ENCODE assay signal across 34 cellular contexts in genomic region chr15:73389971-73390544, GRCh38. TPM values are rescaled to one million over a fixed set of nuclear protein-coding genes. Genes with fewer than 3 reads are reported as not detected.
A peak's percentile ranks its signal among the peaks of the same experiment; 100 is the strongest.
DNase-seq lines count a peak whose midpoint lies in the region; ATAC-seq and TF ChIP-seq lines count a peak whose summit lies in the region.
"Had no signal": no experiment of that assay in that cellular context is flagged by ENCODE, and none has a peak within 500 bp of the region (broad histone marks: within the 10 kb centered on the region; RNA-seq: fewer than 3 reads in every experiment).

No MANE protein-coding gene starts in this region.

- in situ Hi-C loops in mammary epithelial cell (cut with MboI; ENCODE audit: low sequenced_read_pairs in 2 of 2), result no loop called here

- peaks cover 53% of the 10 kb centered on the region for H3K27me3 Mint-ChIP-seq in MCF 10A (ENCODE audit: insufficient read depth, unreplicated experiment)

- POLR2A ChIA-PET in MCF 10A (lab: Yijun Ruan, JAX), result no interaction called here

- H3K27me3 ChIP-seq in mammary epithelial cell (ENCODE audit: insufficient read depth, low read length), result peaks cover under 1% of the 10 kb centered on the region
- H3K27me3 ChIP-seq in liver (ENCODE audit: control insufficient read depth in 4 of 4, insufficient read depth in 4 of 4, low read length in 3 of 4), result peaks cover 0 to 13% (median 5%) of the 10 kb centered on the region in 4 donors

- TF ChIP-seq CTCF in MCF 10A (IDR thresholded peaks at IDR 0.05; ENCODE audit: unreplicated experiment), result no peak
- no peak for TF ChIP-seq CTCF in mammary epithelial cell (conservative IDR thresholded peaks at IDR 0.05 in 1 of 2, IDR thresholded peaks at IDR 0.05 in 1 of 2; ENCODE audit: extremely low read depth in 1 of 2, insufficient read depth in 1 of 2, low read depth in 1 of 2, low read length in 2 of 2)
- TF ChIP-seq CTCF in liver (IDR thresholded peaks at IDR 0.05; ENCODE audit: low read depth, low read length, missing input control), result no peak

- no peak overlapping the region for H3K4me3 Mint-ChIP-seq in MCF 10A (ENCODE audit: unreplicated experiment)
- H3K4me3 Mint-ChIP-seq: activated CD4-positive, alpha-beta memory T cell treated with anti-CD3 and anti-CD28 coated beads, Interleukin-2, amount 10 ng/mL, durations not matched to agents 7 days and 5 days; brain; HFFc6; natural killer cell; T-helper 17 cell had no signal

- TF ChIP-seq RAD21 in liver (IDR thresholded peaks at IDR 0.05), result no peak

- H3K79me2 ChIP-seq in mammary epithelial cell (ENCODE audit: insufficient read depth, low read length), result no peaks in the 10 kb centered on the region

- BruUV-seq in MCF 10A (replicated peaks; lab: Mats Ljungman, UMichigan), result no TSS peak
- no TSS peak for BruUV-seq in mammary epithelial cell (replicated peaks; lab: Mats Ljungman, UMichigan)

- H3K4me1 Mint-ChIP-seq in MCF 10A (ENCODE audit: insufficient read depth, unreplicated experiment), result peaks cover 7% of the 10 kb centered on the region
- H3K4me1 Mint-ChIP-seq: activated CD4-positive, alpha-beta memory T cell treated with anti-CD3 and anti-CD28 coated beads, Interleukin-2, amount 10 ng/mL, durations not matched to agents 7 days and 5 days; natural killer cell; T-helper 17 cell had no signal

- H3K4me1 ChIP-seq in mammary epithelial cell (ENCODE audit: insufficient read depth, low read length) (no peaks in the 10 kb centered on the region), liver (ENCODE audit: control insufficient read depth in 4 of 4, insufficient read depth in 4 of 4, low read length in 3 of 4) (no peaks in the 10 kb centered on the region)

- H3K36me3 Mint-ChIP-seq in MCF 10A (ENCODE audit: insufficient read depth, unreplicated experiment), result peaks cover 6% of the 10 kb centered on the region
- H3K36me3 Mint-ChIP-seq: brain, natural killer cell had no signal

- peaks cover 2% of the 10 kb centered on the region for H4K20me1 ChIP-seq in mammary epithelial cell (ENCODE audit: insufficient read depth, low read length)

- no peak overlapping the region for H2AFZ ChIP-seq in mammary epithelial cell (ENCODE audit: low read depth, low read length)

- H3K36me3 ChIP-seq in mammary epithelial cell (ENCODE audit: insufficient read depth, low read length) (no peaks in the 10 kb centered on the region), liver (ENCODE audit: control insufficient read depth in 4 of 4, insufficient read depth in 3 of 4, low read depth in 1 of 4, low read length in 3 of 4) (no peaks in the 10 kb centered on the region)
- H3K36me3 ChIP-seq: tibial artery had no signal

- H3K27ac Mint-ChIP-seq in MCF 10A (ENCODE audit: low read depth, unreplicated experiment), result no peak overlapping the region
- H3K27ac Mint-ChIP-seq: activated CD4-positive, alpha-beta memory T cell treated with anti-CD3 and anti-CD28 coated beads, Interleukin-2, amount 10 ng/mL, durations not matched to agents 7 days and 5 days; brain; HFFc6; natural killer cell; progenitor cell of endocrine pancreas; T-helper 17 cell had no signal

- H3K27ac ChIP-seq in mammary epithelial cell (ENCODE audit: insufficient read depth, low read depth, low read length) (no peak overlapping the region), liver (ENCODE audit: low read depth in 1 of 2, low read length in 2 of 2) (no peak overlapping the region)
- H3K27ac ChIP-seq: 22Rv1, C4-2B, epithelial cell of prostate, KMS-11, tibial artery had no signal

- no peaks in the 10 kb centered on the region for H3K9me3 Mint-ChIP-seq in MCF 10A (ENCODE audit: unreplicated experiment)
- H3K9me3 Mint-ChIP-seq: activated CD4-positive, alpha-beta memory T cell treated with anti-CD3 and anti-CD28 coated beads, Interleukin-2, amount 10 ng/mL, durations not matched to agents 7 days and 5 days; HFFc6; natural killer cell had no signal

- WGBS in mammary epithelial cell (ENCODE audit: low coverage, missing lambda C conversion rate), result 88% methylated on average over 2 of the region's 2 CpGs
- WGBS in liver, result 79% methylated on average over 2 of the region's 2 CpGs

- intact Hi-C loops in MCF 10A (cut with micrococcal nuclease), result no loop called here
- intact Hi-C loops in mammary epithelial cell (cut with micrococcal nuclease), result no loop called here

- CTCF ChIA-PET in MCF 10A (lab: Yijun Ruan, JAX), result no interaction called here
- CTCF ChIA-PET in mammary epithelial cell (lab: Charles Lee; ENCODE audit: low non-redundant PET), result no interaction called here

- H3K9me3 ChIP-seq in mammary epithelial cell (replicated peaks; ENCODE audit: insufficient read depth, low read length) (no peaks in the 10 kb centered on the region), liver (ENCODE audit: control insufficient read depth in 4 of 4, low read length in 3 of 4) (no peaks in the 10 kb centered on the region)
- H3K9me3 ChIP-seq: tibial artery had no signal

- peak; percentile 16 for DNase-seq in MCF 10A (ENCODE audit: unreplicated experiment)
- DNase-seq in mammary epithelial cell, result no peak
- DNase-seq in amniotic epithelial cell (ENCODE audit: low read depth), result peak; percentile 37
- no peak for DNase-seq in effector CD8-positive, alpha-beta T cell (lab: John Stamatoyannopoulos, UW)
- DNase-seq in NCI-H1436 (lab: John Stamatoyannopoulos, UW), result no peak
- DNase-seq in C1 segment of cervical spinal cord (lab: John Stamatoyannopoulos, UW), result no peak
- DNase-seq: activated CD4-positive, alpha-beta memory T cell treated with anti-CD3 and anti-CD28 coated beads, Interleukin-2, amount 10 ng/mL, durations not matched to agents 7 days and 5 days; activated CD8-positive, alpha-beta memory T cell treated with anti-CD3 and anti-CD28 coated beads, Interleukin-2, amount 50 U/mL, for 4 hours; activated naive CD4-positive, alpha-beta T cell treated with Interleukin-2 at 50 U/mL for 16 hours; DMS79; effector CD4-positive, alpha-beta T cell; glutamatergic neuron; HFFc6; NCI-H2029 treated with DMSO at 0.1 percent for 48 hours; NCI-H526; nucleus accumbens; stimulated activated CD4-positive, alpha-beta T cell treated with anti-CD3 and anti-CD28 coated beads, Interleukin-4, amount 100 ng/mL, for 24 hours; T-helper 17 cell had no signal

- H3K4me2 ChIP-seq in mammary epithelial cell (ENCODE audit: insufficient read depth, low read depth, low read length), result no peak overlapping the region
- H3K4me2 ChIP-seq: KMS-11 had no signal

- no peak overlapping the region for H3K4me3 ChIP-seq in mammary epithelial cell (replicated peaks in 1 of 3; ENCODE audit: insufficient read depth in 1 of 3, low read depth in 2 of 3, low read length in 3 of 3)
- H3K4me3 ChIP-seq in liver (ENCODE audit: low read depth in 1 of 3, low read length in 3 of 3), result no peak overlapping the region
- H3K4me3 ChIP-seq: tibial artery had no signal

- dilution Hi-C loops in mammary epithelial cell (cut with HindIII; ENCODE audit: low sequenced_read_pairs), result no loop called here

- ATAC-seq in GM18867 (IDR thresholded peaks at IDR 0.05; ENCODE audit: unreplicated experiment), result no peak
- ATAC-seq: left lobe of liver, natural killer cell, sciatic nerve, SK-N-SH treated with all-trans-retinoic acid at 6 μM for 48 hours, T-helper 17 cell had no signal

- no peak overlapping the region for H3K9ac ChIP-seq in mammary epithelial cell (ENCODE audit: insufficient read depth, low read length)
- no peak overlapping the region for H3K9ac ChIP-seq in liver (ENCODE audit: low read depth in 1 of 2, low read length in 2 of 2)
- H3K9ac ChIP-seq: KMS-11 had no signal

TF ChIP-seq in liver, 16 proteins besides CTCF, POLR2A, EP300 and RAD21:
- TF ChIP-seq SP1 (IDR thresholded peaks at IDR 0.05) (no peak), HNF4A (conservative IDR thresholded peaks at IDR 0.05) (peak; percentile 17 to 41), JUND (IDR thresholded peaks at IDR 0.05) (no peak)
- TF ChIP-seq, protein P1, sequence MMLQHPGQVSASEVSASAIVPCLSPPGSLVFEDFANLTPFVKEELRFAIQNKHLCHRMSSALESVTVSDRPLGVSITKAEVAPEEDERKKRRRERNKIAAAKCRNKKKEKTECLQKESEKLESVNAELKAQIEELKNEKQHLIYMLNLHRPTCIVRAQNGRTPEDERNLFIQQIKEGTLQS (IDR thresholded peaks at IDR 0.05), result no peak

RNA-seq across cellular contexts. Expression of gene HCN4, which starts 21.3 kb away (rescaled TPM):
- total RNA-seq in MCF 10A (2022) (not detected in 2 replicates), mammary epithelial cell (not detected), liver (not detected)
- polyA plus RNA-seq in mammary epithelial cell (not detected), liver (not detected)
- not detected for polyA minus RNA-seq in mammary epithelial cell
- total RNA-seq: activated CD4-positive, alpha-beta memory T cell treated with anti-CD3 and anti-CD28 coated beads, Interleukin-2, amount 10 ng/mL, durations not matched to agents 7 days and 5 days; HFFc6; HT-29; left lobe of liver; natural killer cell; sciatic nerve; T-helper 17 cell had no signal

RNA-seq across cellular contexts. Expression of gene REC114, which starts 52.9 kb away (rescaled TPM):
- total RNA-seq in MCF 10A (2022), result not detected in 2 replicates
- not detected for total RNA-seq in mammary epithelial cell
- polyA plus RNA-seq in mammary epithelial cell, result not detected
- polyA minus RNA-seq in mammary epithelial cell, result not detected
- total RNA-seq in liver, result not detected
- polyA plus RNA-seq in liver, result not detected
- total RNA-seq: activated CD4-positive, alpha-beta memory T cell treated with anti-CD3 and anti-CD28 coated beads, Interleukin-2, amount 10 ng/mL, durations not matched to agents 7 days and 5 days; chondrocyte; HFFc6; HT-29; left lobe of liver; natural killer cell; progenitor cell of endocrine pancreas; sciatic nerve; T-helper 17 cell had no signal
- polyA plus RNA-seq: adipose tissue had no signal

Comparison
In these comparisons a context has a peak if more than half of its experiments do, and no peak if none do; other contexts are left out.
1. DNase-seq: peak in MCF 10A (single experiment) and amniotic epithelial cell (single experiment); none in mammary epithelial cell (single experiment), effector CD8-positive, alpha-beta T cell (single experiment), NCI-H1436 (single experiment) and C1 segment of cervical spinal cord (0 of 14).